18 cellular contexts compared by ENCODE assay signal in the genomic region with DNA sequence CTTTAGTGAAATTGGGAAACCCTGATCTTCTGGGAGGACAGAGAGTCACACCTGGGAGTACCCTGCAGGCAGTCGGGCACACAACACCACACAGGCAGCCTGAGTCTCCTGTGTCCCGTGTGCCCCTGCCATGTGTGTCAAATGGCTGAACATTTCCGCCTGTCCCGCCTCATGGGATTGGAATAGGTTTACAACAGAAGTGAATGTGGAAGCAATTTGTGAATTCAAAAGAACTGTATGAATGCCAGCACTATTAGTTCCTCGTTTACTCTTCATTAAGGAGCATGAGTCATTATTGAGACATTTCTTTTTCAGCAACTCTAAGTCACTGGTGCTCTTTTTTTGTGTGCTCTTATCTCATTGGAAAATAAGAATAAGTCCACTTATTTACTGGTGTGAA.
DNase-seq lines count a peak whose midpoint lies in the region; ATAC-seq, FAIRE-seq and TF ChIP-seq lines count a peak whose summit lies in the region.
"Had no signal": no experiment of that assay in that cellular context is flagged by ENCODE, and none has a peak within 500 bp of the region (broad histone marks: within the 10 kb centered on the region; RNA-seq: fewer than 3 reads in every experiment).

No MANE protein-coding gene starts in this region.

- H3K4me1 Mint-ChIP-seq in astrocyte (ENCODE audit: low read depth, unreplicated experiment): peaks cover 8% of the 10 kb centered on the region
- H3K4me1 Mint-ChIP-seq: naive B cell had no signal

- H3K27me3 Mint-ChIP-seq in astrocyte (ENCODE audit: low read depth, unreplicated experiment): peaks cover 2% of the 10 kb centered on the region
- H3K27me3 Mint-ChIP-seq: progenitor cell of endocrine pancreas had no signal

- no peak for ATAC-seq in GM18519 (IDR thresholded peaks at IDR 0.05; ENCODE audit: low FRiP score, unreplicated experiment)

- H3K27ac Mint-ChIP-seq in astrocyte (ENCODE audit: unreplicated experiment): peak overlapping the region; percentile 59
- H3K27ac Mint-ChIP-seq: activated naive CD8-positive, alpha-beta T cell; activated T-cell treated with anti-CD3 and anti-CD28 coated beads, Interleukin-2, amount 50 U/mL, for 24 hours; naive B cell; progenitor cell of endocrine pancreas had no signal

- H3K79me2 ChIP-seq in astrocyte (ENCODE audit: insufficient read depth, low read length): no peaks in the 10 kb centered on the region

- H3K27ac ChIP-seq in A673 (ENCODE audit: low read depth, low read length, poor library complexity, severe bottlenecking) (no peak overlapping the region), astrocyte (ENCODE audit: low read depth, low read length) (no peak overlapping the region), right atrium auricular region (no peak overlapping the region), kidney (ENCODE audit: low read depth in 2 of 2, low read length in 2 of 2) (no peak overlapping the region), esophagus muscularis mucosa (replicated peaks in 1 of 4) (no peak overlapping the region)
- H3K27ac ChIP-seq: left ventricle myocardium inferior had no signal

- H3K9me3 ChIP-seq in A673 (ENCODE audit: low read depth, low read length, poor library complexity, severe bottlenecking) (peaks cover 11% of the 10 kb centered on the region), astrocyte (ENCODE audit: insufficient read depth, low read depth, low read length) (no peaks in the 10 kb centered on the region), right atrium auricular region (no peaks in the 10 kb centered on the region), kidney (ENCODE audit: control insufficient read depth in 1 of 2, low read length in 2 of 2) (no peaks in the 10 kb centered on the region), esophagus muscularis mucosa (no peaks in the 10 kb centered on the region)
- H3K9me3 ChIP-seq: left ventricle myocardium inferior had no signal

- TF ChIP-seq EP300 in esophagus muscularis mucosa (IDR thresholded peaks at IDR 0.05): no peak

- H4K20me1 ChIP-seq in astrocyte (ENCODE audit: insufficient read depth, low read length): no peaks in the 10 kb centered on the region

- FAIRE-seq in astrocyte (lab: Jason Lieb, UNC): no peak
- no peak for FAIRE-seq in kidney (lab: Jason Lieb, UNC)
- FAIRE-seq: G401.6 had no signal

- H3K9ac ChIP-seq in astrocyte (ENCODE audit: low read length): no peak overlapping the region
- no peak overlapping the region for H3K9ac ChIP-seq in kidney (ENCODE audit: low read length in 2 of 2)

- TF ChIP-seq CTCF in A673 (conservative IDR thresholded peaks at IDR 0.05; ENCODE audit: low read depth, low read length) (no peak), HFF-Myc (IDR thresholded peaks at IDR 0.05; ENCODE audit: low read depth, low read length, missing control alignments) (no peak), astrocyte (IDR thresholded peaks at IDR 0.05; ENCODE audit: insufficient read depth, low read depth, low read length) (no peak), right atrium auricular region (IDR thresholded peaks at IDR 0.05) (no peak), kidney (IDR thresholded peaks at IDR 0.05; ENCODE audit: borderline replicate concordance, extremely low read depth, insufficient read depth) (no peak), esophagus muscularis mucosa (IDR thresholded peaks at IDR 0.05) (no peak)

- H2AFZ ChIP-seq in astrocyte (ENCODE audit: low read depth, low read length): no peak overlapping the region

- H3K36me3 ChIP-seq in A673 (ENCODE audit: insufficient read depth, low read length, poor library complexity, severe bottlenecking): no peaks in the 10 kb centered on the region
- H3K36me3 ChIP-seq in astrocyte (ENCODE audit: insufficient read depth, low read length): no peaks in the 10 kb centered on the region
- H3K36me3 ChIP-seq in right atrium auricular region: no peaks in the 10 kb centered on the region
- no peaks in the 10 kb centered on the region for H3K36me3 ChIP-seq in kidney (ENCODE audit: control insufficient read depth in 1 of 2, insufficient read depth in 2 of 2, low read length in 2 of 2)
- no peaks in the 10 kb centered on the region for H3K36me3 ChIP-seq in esophagus muscularis mucosa
- H3K36me3 ChIP-seq: left ventricle myocardium inferior had no signal

- no peaks in the 10 kb centered on the region for H3K36me3 Mint-ChIP-seq in astrocyte (ENCODE audit: low read depth, unreplicated experiment)
- H3K36me3 Mint-ChIP-seq: activated naive CD8-positive, alpha-beta T cell; naive B cell had no signal

- H3K27me3 ChIP-seq in A673 (replicated peaks; ENCODE audit: insufficient read depth, low read depth, low read length, poor library complexity) (no peaks in the 10 kb centered on the region), astrocyte (ENCODE audit: insufficient read depth, low read length) (no peaks in the 10 kb centered on the region), right atrium auricular region (no peaks in the 10 kb centered on the region), esophagus muscularis mucosa (peaks cover 0 to 9% (median 0%) of the 10 kb centered on the region in 4 donors)

- CTCF ChIA-PET in A673 (lab: Charles Lee): no interaction called here

- H3K4me3 ChIP-seq in A673 (ENCODE audit: low read depth, low read length, poor library complexity, severe bottlenecking) (no peak overlapping the region), HFF-Myc (replicated peaks; ENCODE audit: low read depth, low read length) (no peak overlapping the region), astrocyte (ENCODE audit: insufficient read depth, low read depth, low read length) (no peak overlapping the region), right atrium auricular region (no peak overlapping the region), kidney (ENCODE audit: low read length in 2 of 2) (no peak overlapping the region), esophagus muscularis mucosa (no peak overlapping the region)
- H3K4me3 ChIP-seq: left ventricle myocardium inferior had no signal

- no peaks in the 10 kb centered on the region for H3K4me1 ChIP-seq in A673 (ENCODE audit: insufficient read depth, low read length, poor library complexity, severe bottlenecking)
- H3K4me1 ChIP-seq in astrocyte (ENCODE audit: insufficient read depth, low read length): no peaks in the 10 kb centered on the region
- H3K4me1 ChIP-seq in right atrium auricular region: no peaks in the 10 kb centered on the region
- no peaks in the 10 kb centered on the region for H3K4me1 ChIP-seq in kidney (ENCODE audit: control insufficient read depth in 1 of 2, insufficient read depth in 1 of 2, low read depth in 1 of 2, low read length in 2 of 2)
- no peaks in the 10 kb centered on the region for H3K4me1 ChIP-seq in esophagus muscularis mucosa
- H3K4me1 ChIP-seq: left ventricle myocardium inferior had no signal

- H3K4me2 ChIP-seq in astrocyte (ENCODE audit: low read length): no peak overlapping the region

- WGBS in esophagus muscularis mucosa: 70% methylated on average over 5 of the region's 5 CpGs

- POLR2A ChIA-PET in A673 (lab: Charles Lee; ENCODE audit: low non-redundant PET): no interaction called here

- no peak for TF ChIP-seq POLR2A in esophagus muscularis mucosa (IDR thresholded peaks at IDR 0.05; ENCODE audit: low read depth)

- intact Hi-C loops in A673 (cut with micrococcal nuclease; ENCODE audit: unreplicated experiment): no loop called here
- intact Hi-C loops in kidney (cut with DNase I): no loop called here
- intact Hi-C loops in esophagus muscularis mucosa (cut with DNase I): no loop called here

- DNase-seq in A673 (ENCODE audit: low spot score): peak; percentile 5
- peak; percentile 73 for DNase-seq in HFF-Myc (ENCODE audit: extremely low read depth, low read depth)
- DNase-seq in astrocyte (ENCODE audit: low read depth): no peak
- peak; percentile 43 for DNase-seq in iris pigment epithelial cell (ENCODE audit: low read depth)
- no peak for DNase-seq in right atrium auricular region (ENCODE audit: low spot score)
- no peak for DNase-seq in kidney
- DNase-seq in esophagus muscularis mucosa (ENCODE audit: extremely low spot score): no peak
- DNase-seq: activated CD4-positive, alpha-beta T cell treated with anti-CD3 and anti-CD28 coated beads, Interleukin-2, amount 50 U/mL, for 1 hour; activated T-cell treated with anti-CD3 and anti-CD28 coated beads, Interleukin-2, amount 50 U/mL, for 24 hours; left ventricle myocardium inferior; naive B cell; NCI-H2107; stimulated activated CD4-positive, alpha-beta T cell treated with anti-CD3 and anti-CD28 coated beads, Interleukin-15, amount 100 ng/mL, for 24 hours; T-helper 9 cell had no signal

- no TSS peak for BruUV-seq in A673 (replicated peaks; lab: Mats Ljungman, UMichigan)

- peaks cover 2% of the 10 kb centered on the region for H3K9me3 Mint-ChIP-seq in astrocyte (ENCODE audit: unreplicated experiment)
- H3K9me3 Mint-ChIP-seq: activated T-cell treated with anti-CD3 and anti-CD28 coated beads, Interleukin-2, amount 50 U/mL, for 24 hours had no signal

- no peak overlapping the region for H3K4me3 Mint-ChIP-seq in astrocyte (ENCODE audit: unreplicated experiment)
- H3K4me3 Mint-ChIP-seq: activated naive CD8-positive, alpha-beta T cell; activated T-cell treated with anti-CD3 and anti-CD28 coated beads, Interleukin-2, amount 50 U/mL, for 24 hours; naive B cell had no signal

Comparison
In these comparisons a context has a peak if more than half of its experiments do, and no peak if none do; other contexts are left out.
1. DNase-seq: peak in A673 (single experiment), HFF-Myc (single experiment) and iris pigment epithelial cell (single experiment); none in astrocyte (single experiment), right atrium auricular region (single experiment), kidney (single experiment) and esophagus muscularis mucosa (single experiment).